Comparison of ENCODE assay signal across 2 cellular contexts in the genomic region with DNA sequence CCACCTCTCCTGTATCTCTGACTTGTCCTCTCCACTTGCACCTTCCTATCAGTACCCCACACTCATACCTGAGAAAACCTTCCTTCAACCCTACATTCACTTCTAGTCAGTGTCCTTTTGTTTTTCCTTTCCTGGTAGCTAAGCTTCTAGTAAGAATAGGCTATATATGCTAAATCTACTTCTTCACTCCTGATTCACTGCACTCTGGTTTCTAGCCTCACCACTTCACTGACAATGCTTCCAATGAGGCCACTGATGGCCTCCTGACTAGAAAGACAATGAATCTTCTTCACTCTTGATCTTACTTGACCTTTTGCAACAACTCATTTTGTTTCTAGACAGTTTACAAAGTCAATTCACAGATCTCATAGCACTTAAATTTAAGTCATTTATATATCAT.
TF ChIP-seq lines count a peak whose summit lies in the region.

No MANE protein-coding gene starts in this region.

TF ChIP-seq in HepG2, 621 proteins besides CTCF, POLR2A, EP300 and RAD21:
- TF ChIP-seq FOSL1 (CRISPR knock-in tag; IDR thresholded peaks at IDR 0.05; ENCODE audit: borderline replicate concordance) = no peak
- no peak for TF ChIP-seq NCOA2 (CRISPR knock-in tag; IDR thresholded peaks at IDR 0.05)
- TF ChIP-seq NFKBIZ (CRISPR knock-in tag; IDR thresholded peaks at IDR 0.05) = no peak

TF ChIP-seq in SK-N-SH, 30 proteins besides CTCF, POLR2A, EP300 and RAD21:
- TF ChIP-seq JUND (IDR thresholded peaks at IDR 0.05) = no peak
- TF ChIP-seq GABPA (IDR thresholded peaks at IDR 0.05; ENCODE audit: low read depth) = no peak
- TF ChIP-seq, protein P1, sequence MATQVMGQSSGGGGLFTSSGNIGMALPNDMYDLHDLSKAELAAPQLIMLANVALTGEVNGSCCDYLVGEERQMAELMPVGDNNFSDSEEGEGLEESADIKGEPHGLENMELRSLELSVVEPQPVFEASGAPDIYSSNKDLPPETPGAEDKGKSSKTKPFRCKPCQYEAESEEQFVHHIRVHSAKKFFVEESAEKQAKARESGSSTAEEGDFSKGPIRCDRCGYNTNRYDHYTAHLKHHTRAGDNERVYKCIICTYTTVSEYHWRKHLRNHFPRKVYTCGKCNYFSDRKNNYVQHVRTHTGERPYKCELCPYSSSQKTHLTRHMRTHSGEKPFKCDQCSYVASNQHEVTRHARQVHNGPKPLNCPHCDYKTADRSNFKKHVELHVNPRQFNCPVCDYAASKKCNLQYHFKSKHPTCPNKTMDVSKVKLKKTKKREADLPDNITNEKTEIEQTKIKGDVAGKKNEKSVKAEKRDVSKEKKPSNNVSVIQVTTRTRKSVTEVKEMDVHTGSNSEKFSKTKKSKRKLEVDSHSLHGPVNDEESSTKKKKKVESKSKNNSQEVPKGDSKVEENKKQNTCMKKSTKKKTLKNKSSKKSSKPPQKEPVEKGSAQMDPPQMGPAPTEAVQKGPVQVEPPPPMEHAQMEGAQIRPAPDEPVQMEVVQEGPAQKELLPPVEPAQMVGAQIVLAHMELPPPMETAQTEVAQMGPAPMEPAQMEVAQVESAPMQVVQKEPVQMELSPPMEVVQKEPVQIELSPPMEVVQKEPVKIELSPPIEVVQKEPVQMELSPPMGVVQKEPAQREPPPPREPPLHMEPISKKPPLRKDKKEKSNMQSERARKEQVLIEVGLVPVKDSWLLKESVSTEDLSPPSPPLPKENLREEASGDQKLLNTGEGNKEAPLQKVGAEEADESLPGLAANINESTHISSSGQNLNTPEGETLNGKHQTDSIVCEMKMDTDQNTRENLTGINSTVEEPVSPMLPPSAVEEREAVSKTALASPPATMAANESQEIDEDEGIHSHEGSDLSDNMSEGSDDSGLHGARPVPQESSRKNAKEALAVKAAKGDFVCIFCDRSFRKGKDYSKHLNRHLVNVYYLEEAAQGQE (IDR thresholded peaks at IDR 0.05; ENCODE audit: low read depth, low read length) = no peak
- TF ChIP-seq IRF3 (IDR thresholded peaks at IDR 0.05; ENCODE audit: low read depth, low read length) = no peak
- TF ChIP-seq RCOR1 (IDR thresholded peaks at IDR 0.05; ENCODE audit: low read length) = no peak
- TF ChIP-seq GATA2 (CRISPR knock-in tag; IDR thresholded peaks at IDR 0.05) = no peak
- no peak for TF ChIP-seq RXRA (IDR thresholded peaks at IDR 0.05; ENCODE audit: borderline replicate concordance, low read depth)
- TF ChIP-seq MEF2A (IDR thresholded peaks at IDR 0.05; ENCODE audit: borderline replicate concordance, low read depth) = no peak
- no peak for TF ChIP-seq USF2 (IDR thresholded peaks at IDR 0.05; ENCODE audit: borderline replicate concordance, low read depth, low read length)
- TF ChIP-seq NFIC (IDR thresholded peaks at IDR 0.05; ENCODE audit: borderline replicate concordance) = no peak
- no peak for TF ChIP-seq ELF1 (IDR thresholded peaks at IDR 0.05)
- no peak for TF ChIP-seq TCF12 (IDR thresholded peaks at IDR 0.05)
- TF ChIP-seq SMC3 (IDR thresholded peaks at IDR 0.05; ENCODE audit: low read depth, low read length) = no peak
- no peak for TF ChIP-seq MXI1 (IDR thresholded peaks at IDR 0.05; ENCODE audit: low read depth, low read length)
- no peak for TF ChIP-seq YY1 (IDR thresholded peaks at IDR 0.05; ENCODE audit: low read depth)
